Comparison of ENCODE assay signal across 8 cellular contexts in genomic region chr20:10603971-10604864, GRCh38.
DNase-seq lines count a peak whose midpoint lies in the region; ATAC-seq and TF ChIP-seq lines count a peak whose summit lies in the region.

No MANE protein-coding gene starts in this region.

- no peak for TF ChIP-seq RAD21 in HCT116 (IDR thresholded peaks at IDR 0.05; ENCODE audit: low read depth)

- H3K4me3 ChIP-seq in HCT116 (replicated peaks in 1 of 2; ENCODE audit: low read depth in 1 of 2, low read length in 2 of 2) (no peak overlapping the region), left ventricle myocardium inferior (no peak overlapping the region), skeletal muscle satellite cell (ENCODE audit: low read length) (peak overlapping the region; percentile 58)

- no peaks in the 10 kb centered on the region for H3K9me2 ChIP-seq in HCT116 (ENCODE audit: insufficient read depth)

- DNase-seq in HCT116 (ENCODE audit: low read depth, low spot score) = peak; percentile 32
- DNase-seq in amniotic stem cell (lab: John Stamatoyannopoulos, UW) = peak; percentile 63
- DNase-seq in left ventricle myocardium inferior = peak; percentile 31
- no peak for DNase-seq in DMS53 treated with DMSO at 0.1 percent for 48 hours (lab: John Stamatoyannopoulos, UW; ENCODE audit: unreplicated experiment)
- no peak for DNase-seq in NCI-H526 (lab: John Stamatoyannopoulos, UW)
- no peak for DNase-seq in SKM-1 treated with dmso at 0.1 percent for 144 hours (lab: John Stamatoyannopoulos, UW; ENCODE audit: unreplicated experiment)

- no peaks in the 10 kb centered on the region for H4K20me1 ChIP-seq in HCT116 (ENCODE audit: insufficient read depth)

- POLR2A ChIA-PET in HCT116 (lab: Charles Lee) = no interaction called here

- TF ChIP-seq CTCF in HCT116 (IDR thresholded peaks at IDR 0.05 in 2 of 3, conservative IDR thresholded peaks at IDR 0.05 in 1 of 3; ENCODE audit: borderline replicate concordance in 1 of 3, insufficient read depth in 1 of 3, low read depth in 2 of 3, low read length in 2 of 3) (no peak), left ventricle myocardium inferior (IDR thresholded peaks at IDR 0.05; ENCODE audit: borderline replicate concordance) (no peak)

- peak overlapping the region; percentile 39 for H3K27ac ChIP-seq in HCT116 (ENCODE audit: low read depth, low read length)
- peak overlapping the region; percentile 80 for H3K27ac ChIP-seq in left ventricle myocardium inferior (replicated peaks)

- TF ChIP-seq POLR2A in HCT116 (IDR thresholded peaks at IDR 0.05; ENCODE audit: borderline replicate concordance, extremely low read depth, insufficient read depth, insufficient read length) = no peak

- H3K27me3 ChIP-seq in HCT116 (ENCODE audit: insufficient read depth, low read length) (no peaks in the 10 kb centered on the region), left ventricle myocardium inferior (ENCODE audit: low read depth) (no peaks in the 10 kb centered on the region), skeletal muscle satellite cell (ENCODE audit: control insufficient read depth, insufficient read depth, low read length) (no peaks in the 10 kb centered on the region)

- H3K36me3 ChIP-seq in HCT116 (ENCODE audit: control insufficient read depth in 1 of 2, insufficient read depth in 2 of 2, low read length in 2 of 2) = no peaks in the 10 kb centered on the region; a peak in 1 of 4 replicates
- H3K36me3 ChIP-seq in left ventricle myocardium inferior = peaks cover 5% of the 10 kb centered on the region
- no peaks in the 10 kb centered on the region for H3K36me3 ChIP-seq in skeletal muscle satellite cell (ENCODE audit: insufficient read depth, low read length)

- H2AFZ ChIP-seq in HCT116 (ENCODE audit: low read depth, low read length, poor library complexity, severe bottlenecking) = no peak overlapping the region

- H3K9ac ChIP-seq in HCT116 (ENCODE audit: low read length) (no peak overlapping the region), skeletal muscle satellite cell (ENCODE audit: low read depth, low read length) (peak overlapping the region; percentile 80)

- CTCF ChIA-PET in HCT116 (lab: Charles Lee) = no interaction called here

- H3K79me2 ChIP-seq in HCT116 (ENCODE audit: insufficient read depth, low read length) = no peaks in the 10 kb centered on the region

- intact Hi-C loops in HCT116 (cut with micrococcal nuclease) (no loop called here), left ventricle myocardium inferior (cut with micrococcal nuclease) (no loop called here)

- RAD21 ChIA-PET in HCT116 (lab: Charles Lee; ENCODE audit: low non-redundant PET in 1 of 2, low total read pairs in 2 of 2, uncharacterized antibody in 2 of 2, unreplicated experiment in 2 of 2) = no interaction called here

- BruUV-seq in HCT116 (replicated peaks; lab: Mats Ljungman, UMichigan) = no TSS peak

- ATAC-seq in HCT116 = peak; percentile 73
- ATAC-seq in GM21390 (IDR thresholded peaks at IDR 0.05; ENCODE audit: unreplicated experiment) = no peak

- peaks cover 23 to 37% of the 10 kb centered on the region in 2 experiments for H3K4me1 ChIP-seq in HCT116 (ENCODE audit: control insufficient read depth in 1 of 2, insufficient read depth in 2 of 2, low read length in 2 of 2)
- H3K4me1 ChIP-seq in left ventricle myocardium inferior = peaks cover 22% of the 10 kb centered on the region
- peaks cover 31% of the 10 kb centered on the region for H3K4me1 ChIP-seq in skeletal muscle satellite cell (ENCODE audit: control insufficient read depth, insufficient read depth, low read length)

- H3K9me3 ChIP-seq in HCT116 (ENCODE audit: control insufficient read depth in 1 of 2, insufficient read depth in 1 of 2, low read depth in 1 of 2, low read length in 2 of 2) (no peaks in the 10 kb centered on the region), left ventricle myocardium inferior (replicated peaks) (peaks cover 7% of the 10 kb centered on the region), skeletal muscle satellite cell (replicated peaks; ENCODE audit: low read length) (no peaks in the 10 kb centered on the region)

- H3K4me2 ChIP-seq in HCT116 (ENCODE audit: low read length) (peak overlapping the region; percentile 54), skeletal muscle satellite cell (ENCODE audit: low read length) (peak overlapping the region; percentile 82)

TF ChIP-seq in HCT116, 20 proteins besides CTCF, POLR2A, EP300 and RAD21:
- TF ChIP-seq ELF1 (IDR thresholded peaks at IDR 0.05; ENCODE audit: borderline replicate concordance, low read depth) (no peak), SIN3A (IDR thresholded peaks at IDR 0.05; ENCODE audit: low read depth) (no peak), CEBPB (IDR thresholded peaks at IDR 0.05; ENCODE audit: low read depth) (peak; percentile 96), JUND (IDR thresholded peaks at IDR 0.05) (peak; percentile 53; the same call in 1 of the 2 replicates), SP1 (IDR thresholded peaks at IDR 0.05; ENCODE audit: low read depth) (peak; percentile 56), MAX (IDR thresholded peaks at IDR 0.05) (peak; percentile 69), FOSL1 (IDR thresholded peaks at IDR 0.05; ENCODE audit: low read depth) (peak; percentile 61)

Comparison
In these comparisons a context has a peak if more than half of its experiments do, and no peak if none do; other contexts are left out.
1. DNase-seq: peak in HCT116 (single experiment), amniotic stem cell (single experiment) and left ventricle myocardium inferior (single experiment); none in DMS53 treated with DMSO at 0.1 percent for 48 hours (single experiment), NCI-H526 (0 of 2) and SKM-1 treated with dmso at 0.1 percent for 144 hours (single experiment).